In genomic region chr11:66466225-66467033, GRCh38 we compare ENCODE assay signal across 8 cellular contexts. TPM values are rescaled to one million over a fixed set of nuclear protein-coding genes. Genes with fewer than 3 reads are reported as not detected.
DNase-seq lines count a peak whose midpoint lies in the region; ATAC-seq and TF ChIP-seq lines count a peak whose summit lies in the region.

Gene PELI3 (plus strand): TSS chr11:66466905. CDS start chr11:66468129, 1,224 bp downstream.

- peak within 1 kb of the TSS; percentile 61 for H3K4ac ChIP-seq in IMR-90 (ENCODE audit: low read depth, low read length)

- H2AK5ac ChIP-seq in IMR-90 (ENCODE audit: low read depth, low read length), result peak within 1 kb of the TSS; percentile 53; the same call in 1 of the 2 replicates

- H2AFZ ChIP-seq in IMR-90 (replicated peaks; ENCODE audit: low read length, poor library complexity) (peak within 1 kb of the TSS; percentile 97), PC-3 (ENCODE audit: low read length) (peak within 1 kb of the TSS; percentile 100), fibroblast of lung (ENCODE audit: low read length) (peak within 1 kb of the TSS; percentile 81)

- peaks cover 14% of the 10 kb centered on the region for H3K79me2 ChIP-seq in PC-3 (ENCODE audit: low read length)
- no peaks in the 10 kb centered on the region for H3K79me2 ChIP-seq in fibroblast of lung (ENCODE audit: control insufficient read depth, insufficient read depth, low read length)

- peak within 1 kb of the TSS; percentile 96 for H2AK9ac ChIP-seq in IMR-90 (replicated peaks; ENCODE audit: low read depth, low read length, poor library complexity)

- H3K4me3 Mint-ChIP-seq in naive B cell, result peak within 1 kb of the TSS; percentile 89 to 96 (median 92)

- H3K9me2 ChIP-seq in PC-3 (replicated peaks; ENCODE audit: low read length), result no peaks in the 10 kb centered on the region

- H3K4me1 ChIP-seq in IMR-90 (ENCODE audit: control insufficient read depth, insufficient read depth, low read length), result peaks cover 8% of the 10 kb centered on the region; the same call in 1 of the 2 replicates
- H3K4me1 ChIP-seq in PC-3 (ENCODE audit: insufficient read depth, low read length), result peaks cover 20% of the 10 kb centered on the region
- peaks cover 7% of the 10 kb centered on the region for H3K4me1 ChIP-seq in fibroblast of lung (ENCODE audit: control insufficient read depth, extremely low read depth, insufficient read depth, low read length)

- no peak within 1 kb of the TSS for H3K56ac ChIP-seq in IMR-90 (ENCODE audit: extremely low read depth, insufficient read depth, low read length)

- peaks cover 0 to 1% (median 0%) of the 10 kb centered on the region in 7 donors for H3K9me3 Mint-ChIP-seq in naive B cell

- H3K79me1 ChIP-seq in IMR-90 (ENCODE audit: low read depth in 1 of 2, low read length in 2 of 2), result peaks cover 20 to 27% of the 10 kb centered on the region in 2 experiments

- H2BK120ac ChIP-seq in IMR-90 (ENCODE audit: low read depth, low read length), result peak within 1 kb of the TSS; percentile 28; the same call in 1 of the 2 replicates

- peak within 1 kb of the TSS; percentile 92 for H3K4me2 ChIP-seq in IMR-90 (ENCODE audit: low read depth, low read length)
- H3K4me2 ChIP-seq in PC-3 (ENCODE audit: low read length), result peak within 1 kb of the TSS; percentile 100
- peak within 1 kb of the TSS; percentile 89 for H3K4me2 ChIP-seq in fibroblast of lung (ENCODE audit: extremely low read depth, insufficient read depth, low read length)

- H4K20me1 ChIP-seq in IMR-90 (ENCODE audit: insufficient read depth, low read length), result no peaks in the 10 kb centered on the region; the same call in 1 of the 2 replicates
- no peaks in the 10 kb centered on the region for H4K20me1 ChIP-seq in PC-3 (ENCODE audit: low read length)
- H4K20me1 ChIP-seq in fibroblast of lung (ENCODE audit: control insufficient read depth, extremely low read depth, insufficient read depth, low read length), result no peaks in the 10 kb centered on the region

- H3K9me1 ChIP-seq in IMR-90 (ENCODE audit: insufficient read depth, low read length), result peaks cover 8% of the 10 kb centered on the region

- CTCF ChIA-PET in IMR-90 (lab: Yijun Ruan, JAX) (interaction anchor here (0.6 to 1.0 kb wide), 5 partner anchors 12 to 173 kb away, joined by 3 to 7 read pairs (median 3); partner anchors contain the start of genes DPP3 and MRPL11), PC-3 (lab: Charles Lee) (interaction anchor here (0.5 to 1.4 kb wide), 12 partner anchors 14 to 1685 kb away, joined by 3 to 18 read pairs (median 5); partner anchors contain the start of genes DPP3, MRPL11 and RBM14)

- H4K91ac ChIP-seq in IMR-90 (ENCODE audit: insufficient read depth, low read depth, low read length), result peak within 1 kb of the TSS; percentile 33; the same call in 1 of the 2 replicates

- H3K14ac ChIP-seq in IMR-90 (replicated peaks; ENCODE audit: low read depth, low read length), result peak within 1 kb of the TSS; percentile 79

- WGBS in IMR-90 (ENCODE audit: extremely low coverage in 2 of 2, insufficient read length in 1 of 2), 2 experiments, result 0% methylated on average over 22 of the region's 63 CpGs; no CpG with 5 or more reads in 1 of the 2 experiments

- peak within 1 kb of the TSS; percentile 87 for H3K23ac ChIP-seq in IMR-90 (ENCODE audit: low read depth, low read length)

- H2BK20ac ChIP-seq in IMR-90 (ENCODE audit: low read depth, low read length), result no peak within 1 kb of the TSS

- H3K18ac ChIP-seq in IMR-90 (ENCODE audit: low read depth, low read length), result peak within 1 kb of the TSS; percentile 50; the same call in 1 of the 2 replicates

- H3K27me3 ChIP-seq in IMR-90 (ENCODE audit: control insufficient read depth, insufficient read depth, low read length), result no peaks in the 10 kb centered on the region
- H3K27me3 ChIP-seq in PC-3 (ENCODE audit: low read length), result no peaks in the 10 kb centered on the region
- no peaks in the 10 kb centered on the region for H3K27me3 ChIP-seq in fibroblast of lung (ENCODE audit: control insufficient read depth, insufficient read depth, low read length)

- DNase-seq in D341Med (ENCODE audit: low spot score), result peak; percentile 98
- peak; percentile 88 for DNase-seq in IMR-90
- DNase-seq in PC-3, result peak; percentile 96
- peak; percentile 88 for DNase-seq in activated T-helper 1 cell treated with Interleukin-2 at 50 U/mL for 16 hours (ENCODE audit: low read depth)
- peak; percentile 81 to 90 for DNase-seq in fibroblast of lung (ENCODE audit: low read depth in 2 of 2)
- peak; percentile 91 for DNase-seq in naive B cell
- DNase-seq in stimulated activated CD8-positive, alpha-beta memory T cell treated with anti-CD3 and anti-CD28 coated beads, Interleukin-7, amount 100 ng/mL, for 48 hours (ENCODE audit: extremely low read depth in 1 of 2, low read depth in 1 of 2), result peak; percentile 75 to 83

- H3K4me3 ChIP-seq in IMR-90 (ENCODE audit: insufficient read depth, low read depth, low read length) (peak within 1 kb of the TSS; percentile 71), PC-3 (ENCODE audit: low read length) (peak within 1 kb of the TSS; percentile 92), fibroblast of lung (replicated peaks in 1 of 4; ENCODE audit: control extremely low read depth in 1 of 4, insufficient read depth in 1 of 4, low read depth in 3 of 4, low read length in 4 of 4) (peak within 1 kb of the TSS; percentile 65 to 90 (median 70))

- no peak within 1 kb of the TSS for H2BK15ac ChIP-seq in IMR-90 (ENCODE audit: low read depth, low read length)

- peak within 1 kb of the TSS; percentile 36 for H2BK5ac ChIP-seq in IMR-90 (ENCODE audit: low read depth, low read length, poor library complexity, severe bottlenecking)

- no peak for TF ChIP-seq CTCF in IMR-90 (conservative IDR thresholded peaks at IDR 0.05; ENCODE audit: low read depth, low read length)
- no peak for TF ChIP-seq CTCF in PC-3 (conservative IDR thresholded peaks at IDR 0.05; ENCODE audit: low read depth, low read length)
- TF ChIP-seq CTCF in fibroblast of lung (conservative IDR thresholded peaks at IDR 0.05 in 1 of 2, IDR thresholded peaks at IDR 0.05 in 1 of 2; ENCODE audit: low read depth in 1 of 2, low read length in 2 of 2), result no peak

- peak within 1 kb of the TSS; percentile 63 to 87; a peak in 3 of 4 replicates for H4K8ac ChIP-seq in IMR-90 (ENCODE audit: low read depth in 2 of 2, low read length in 2 of 2)

- ATAC-seq in GM21528 (IDR thresholded peaks at IDR 0.05; ENCODE audit: low FRiP score, unreplicated experiment), result peak; percentile 74
- ATAC-seq in IMR-90 (ENCODE audit: low read depth), result peak; percentile 96
- ATAC-seq in PC-3, result peak; percentile 92
- ATAC-seq in naive B cell (ENCODE audit: low read depth in 2 of 2), result peak; percentile 82 to 83

- H3K36me3 Mint-ChIP-seq in naive B cell, result no peaks in the 10 kb centered on the region

- POLR2A ChIA-PET in IMR-90 (lab: Charles Lee; ENCODE audit: unreplicated experiment), result interaction anchor here (0.6 to 1.1 kb wide), 3 partner anchors 14 to 1452 kb away, joined by 3 to 16 read pairs (median 3); partner anchors contain the start of genes ACTN3 and DPP3
- POLR2A ChIA-PET in PC-3 (lab: Charles Lee; ENCODE audit: unreplicated experiment), result interaction anchor here (0.5 to 1.5 kb wide), 17 partner anchors 10 to 935 kb away, joined by 3 to 19 read pairs (median 9); partner anchors contain the start of genes BRMS1, DPP3 and ZDHHC24

- H3K27ac ChIP-seq in IMR-90 (ENCODE audit: insufficient read depth, low read length) (peak within 1 kb of the TSS; percentile 66), PC-3 (ENCODE audit: low read length) (no peak within 1 kb of the TSS), fibroblast of lung (ENCODE audit: insufficient read depth, low read length) (peak within 1 kb of the TSS; percentile 59)

- dilution Hi-C loops in IMR-90 (cut with HindIII; ENCODE audit: low sequenced_read_pairs, unreplicated experiment), result no loop called here

- H3K9ac ChIP-seq in IMR-90 (ENCODE audit: low read depth, low read length) (peak within 1 kb of the TSS; percentile 79), PC-3 (ENCODE audit: low read length) (peak within 1 kb of the TSS; percentile 73), fibroblast of lung (ENCODE audit: insufficient read depth, low read length) (peak within 1 kb of the TSS; percentile 69)

- H3K4me1 Mint-ChIP-seq in naive B cell, result peaks cover 28 to 50% (median 46%) of the 10 kb centered on the region in 3 donors

- peak within 1 kb of the TSS; percentile 88 to 97 (median 92) for H3K27ac Mint-ChIP-seq in naive B cell

- H3K36me3 ChIP-seq in IMR-90 (ENCODE audit: control insufficient read depth, insufficient read depth, low read length) (peaks cover 8% of the 10 kb centered on the region; the same call in 1 of the 2 replicates), PC-3 (ENCODE audit: low read depth, low read length) (no peaks in the 10 kb centered on the region), fibroblast of lung (ENCODE audit: control insufficient read depth, insufficient read depth, low read length) (peaks cover 3% of the 10 kb centered on the region)

- H3K9me3 ChIP-seq in IMR-90 (ENCODE audit: control insufficient read depth, insufficient read depth, low read length), result no peaks in the 10 kb centered on the region
- H3K9me3 ChIP-seq in PC-3 (ENCODE audit: low read length), result no peaks in the 10 kb centered on the region
- no peaks in the 10 kb centered on the region for H3K9me3 ChIP-seq in fibroblast of lung (ENCODE audit: control insufficient read depth, insufficient read depth, low read depth, low read length)

- intact Hi-C loops in IMR-90 (cut with micrococcal nuclease), result loop anchor here (1.0 kb wide), 1 partner anchor 211 kb away; the partner anchor contains the start of gene RBM4B
- intact Hi-C loops in PC-3 (cut with micrococcal nuclease), result loop anchor here (2.0 kb wide), 1 partner anchor 28 kb away; the partner anchor contains the start of gene MRPL11

- H3F3A ChIP-seq in PC-3 (ENCODE audit: low read length, unreplicated experiment), result no peaks in the 10 kb centered on the region

- H3K27me3 Mint-ChIP-seq in naive B cell, result no peaks in the 10 kb centered on the region

- BruUV-seq in IMR-90 (replicated peaks; lab: Mats Ljungman, UMichigan), result no TSS peak
- TSS peak; percentile 30 for BruUV-seq in PC-3 (replicated peaks; lab: Mats Ljungman, UMichigan)

- in situ Hi-C loops in IMR-90 (cut with MboI; ENCODE audit: low sequenced_read_pairs), result no loop called here

- TF ChIP-seq POLR2A in IMR-90 (IDR thresholded peaks at IDR 0.05; ENCODE audit: low read depth, low read length), result peak; percentile 56

- no peak for TF ChIP-seq RAD21 in IMR-90 (IDR thresholded peaks at IDR 0.05; ENCODE audit: low read length)

- H4K5ac ChIP-seq in IMR-90 (ENCODE audit: low read depth, low read length), result peak within 1 kb of the TSS; percentile 60

RNA-seq across cellular contexts. Expression of gene PELI3, which starts in this region (rescaled TPM):
- total RNA-seq in IMR-90 (2012; rRNA removed), result 3.9 and 5.0 TPM in 2 replicates
- 6.3 and 6.5 TPM in 2 replicates for polyA plus RNA-seq in IMR-90 (2012; rRNA removed)
- 4.6 and 7.9 TPM in 2 replicates for polyA plus RNA-seq in IMR-90 (2012; cell fraction: cytosol; rRNA removed)
- polyA plus RNA-seq in IMR-90 (2012; cell fraction: nucleus; rRNA removed; ENCODE audit: low replicate concordance), result 6.6 and 14.2 TPM in 2 replicates
- 22.9 and 35.2 TPM in 2 replicates for total RNA-seq in PC-3 (2014; rRNA removed)
- 16.2 and 20.3 TPM in 2 replicates for total RNA-seq in fibroblast of lung
- polyA plus RNA-seq in fibroblast of lung, result 5.0 and 5.1 TPM in 2 replicates
- 7.8 and 8.1 TPM in 2 replicates for polyA plus RNA-seq in fibroblast of lung (2012)
- 19.5 and 27.2 TPM in 2 replicates for polyA minus RNA-seq in fibroblast of lung (ENCODE audit: low replicate concordance)
- 1 to 10 TPM; 4.7 to 9.4 (median 5.4) TPM for polyA plus RNA-seq in naive B cell (ENCODE audit: low read depth in 6 of 6)
